9 cellular contexts compared by ENCODE assay signal in the genomic region with DNA sequence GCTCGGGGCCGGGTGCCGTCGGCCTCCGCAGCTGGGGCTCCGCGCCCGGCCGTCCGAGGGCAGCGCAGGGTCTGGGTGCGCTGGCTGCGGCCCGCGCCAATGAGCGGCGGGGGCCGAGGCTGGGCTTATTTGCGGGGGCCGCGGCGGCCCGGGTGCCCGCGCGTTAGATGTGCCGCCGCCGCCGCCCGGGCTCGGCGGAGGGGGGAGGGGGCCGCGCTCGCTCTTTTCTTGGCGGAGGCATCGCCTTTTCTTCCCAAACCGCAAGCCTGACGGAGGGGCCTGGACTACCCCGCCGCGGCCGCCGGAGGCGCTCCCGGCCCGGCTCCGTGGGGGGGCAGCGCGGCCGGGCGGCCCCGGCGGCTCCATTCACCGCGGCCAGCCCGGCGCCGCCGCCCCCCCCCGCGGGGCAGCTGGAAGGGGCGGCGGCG. TPM values are rescaled to one million over a fixed set of nuclear protein-coding genes. Genes with fewer than 3 reads are reported as not detected.
A peak's percentile ranks its signal among the peaks of the same experiment; 100 is the strongest.
DNase-seq lines count a peak whose midpoint lies in the region; ATAC-seq and TF ChIP-seq lines count a peak whose summit lies in the region.
"Had no signal": no experiment of that assay in that cellular context is flagged by ENCODE, and none has a peak within 500 bp of the region (broad histone marks: within the 10 kb centered on the region; RNA-seq: fewer than 3 reads in every experiment).

A gene (minus strand): TSS at position 101 of the 428 bp plus-strand sequence. CDS start 278 bp downstream, outside the sequence.

- H3K4me1 ChIP-seq in neutrophil (ENCODE audit: control insufficient read depth in 1 of 2, insufficient read depth in 1 of 2, low read depth in 1 of 2, low read length in 1 of 2): peaks cover 9 to 19% of the 10 kb centered on the region in 2 experiments

- H3K4me3 ChIP-seq in LNCaP clone FGC (ENCODE audit: low read depth, low read length) (peak within 1 kb of the TSS; percentile 15; the same call in 1 of the 2 replicates), neutrophil (ENCODE audit: low read depth in 1 of 2, low read length in 1 of 2) (peak within 1 kb of the TSS; percentile 53 to 63)

- no peaks in the 10 kb centered on the region for H3K36me3 ChIP-seq in neutrophil

- H3K27me3 Mint-ChIP-seq in Calu3 (ENCODE audit: unreplicated experiment): peaks cover 72% of the 10 kb centered on the region
- peaks cover 53% of the 10 kb centered on the region for H3K27me3 Mint-ChIP-seq in central memory CD8-positive, alpha-beta T cell

- peaks cover 96% of the 10 kb centered on the region for H3K27me3 ChIP-seq in neutrophil

- H3K4me1 Mint-ChIP-seq in Calu3 (ENCODE audit: low read depth, unreplicated experiment): no peaks in the 10 kb centered on the region
- H3K4me1 Mint-ChIP-seq in central memory CD8-positive, alpha-beta T cell: peaks cover 20% of the 10 kb centered on the region

- CTCF ChIA-PET in Calu3 (lab: Charles Lee): interaction anchor here (2.3 kb wide), 1 partner anchor 61 kb away, joined by 45 read pairs; a partner anchor contains a TSS

- H3K9me3 Mint-ChIP-seq in Calu3 (ENCODE audit: low read depth, unreplicated experiment): no peaks in the 10 kb centered on the region
- H3K9me3 Mint-ChIP-seq in central memory CD8-positive, alpha-beta T cell: no peaks in the 10 kb centered on the region

- peak within 1 kb of the TSS; percentile 32 for H3K4me3 Mint-ChIP-seq in Calu3 (ENCODE audit: low read depth, unreplicated experiment)
- peak within 1 kb of the TSS; percentile 29 for H3K4me3 Mint-ChIP-seq in central memory CD8-positive, alpha-beta T cell

- H3K27ac ChIP-seq in neutrophil: no peak within 1 kb of the TSS

- TF ChIP-seq CTCF in Calu3 (IDR thresholded peaks at IDR 0.05; ENCODE audit: unreplicated experiment) (no peak), LNCaP clone FGC (IDR thresholded peaks at IDR 0.05; ENCODE audit: control insufficient read depth, extremely low read depth, insufficient read depth) (peak; percentile 28; the same call in 1 of the 2 replicates), neutrophil (IDR thresholded peaks at IDR 0.05) (no peak)

- no peak for ATAC-seq in central memory CD8-positive, alpha-beta T cell (replicated peaks; ENCODE audit: extremely low read depth, poor library complexity, severe bottlenecking)
- ATAC-seq in HG02852 (IDR thresholded peaks at IDR 0.05; ENCODE audit: unreplicated experiment): no peak

- no peaks in the 10 kb centered on the region for H3K9me3 ChIP-seq in neutrophil

- intact Hi-C loops in Calu3 (cut with micrococcal nuclease; ENCODE audit: unreplicated experiment): loop anchor here (2.0 kb wide), 1 partner anchor 60 kb away; no protein-coding TSS in a partner anchor

- DNase-seq in Calu3 (no peak), LNCaP clone FGC (ENCODE audit: low read depth) (no peak), NCI-H146 (lab: John Stamatoyannopoulos, UW) (no peak), NCI-H1694 (lab: John Stamatoyannopoulos, UW) (no peak)
- no peak for DNase-seq in central memory CD8-positive, alpha-beta T cell (ENCODE audit: low spot score in 2 of 2)
- DNase-seq in activated CD4-positive, alpha-beta T cell treated with anti-CD3 and anti-CD28 coated beads, Interleukin-2, amount 50 U/mL, for 4 hours: no peak

- H3K27ac Mint-ChIP-seq in Calu3 (ENCODE audit: unreplicated experiment): no peak within 1 kb of the TSS
- no peak within 1 kb of the TSS for H3K27ac Mint-ChIP-seq in central memory CD8-positive, alpha-beta T cell (ENCODE audit: low read depth)

- BruUV-seq in Calu3 (replicated peaks; lab: Mats Ljungman, UMichigan): no TSS peak

- peaks cover 6% of the 10 kb centered on the region for H3K36me3 Mint-ChIP-seq in Calu3 (ENCODE audit: insufficient read depth, unreplicated experiment)
- peaks cover 2% of the 10 kb centered on the region for H3K36me3 Mint-ChIP-seq in central memory CD8-positive, alpha-beta T cell (ENCODE audit: insufficient read depth)
- H3K36me3 Mint-ChIP-seq: brain had no signal

RNA-seq across cellular contexts. Expression of the gene that starts here (rescaled TPM):
- total RNA-seq in Calu3 (2022): not detected in 2 replicates
